Comparison of ENCODE assay signal across 8 cellular contexts in the genomic region with DNA sequence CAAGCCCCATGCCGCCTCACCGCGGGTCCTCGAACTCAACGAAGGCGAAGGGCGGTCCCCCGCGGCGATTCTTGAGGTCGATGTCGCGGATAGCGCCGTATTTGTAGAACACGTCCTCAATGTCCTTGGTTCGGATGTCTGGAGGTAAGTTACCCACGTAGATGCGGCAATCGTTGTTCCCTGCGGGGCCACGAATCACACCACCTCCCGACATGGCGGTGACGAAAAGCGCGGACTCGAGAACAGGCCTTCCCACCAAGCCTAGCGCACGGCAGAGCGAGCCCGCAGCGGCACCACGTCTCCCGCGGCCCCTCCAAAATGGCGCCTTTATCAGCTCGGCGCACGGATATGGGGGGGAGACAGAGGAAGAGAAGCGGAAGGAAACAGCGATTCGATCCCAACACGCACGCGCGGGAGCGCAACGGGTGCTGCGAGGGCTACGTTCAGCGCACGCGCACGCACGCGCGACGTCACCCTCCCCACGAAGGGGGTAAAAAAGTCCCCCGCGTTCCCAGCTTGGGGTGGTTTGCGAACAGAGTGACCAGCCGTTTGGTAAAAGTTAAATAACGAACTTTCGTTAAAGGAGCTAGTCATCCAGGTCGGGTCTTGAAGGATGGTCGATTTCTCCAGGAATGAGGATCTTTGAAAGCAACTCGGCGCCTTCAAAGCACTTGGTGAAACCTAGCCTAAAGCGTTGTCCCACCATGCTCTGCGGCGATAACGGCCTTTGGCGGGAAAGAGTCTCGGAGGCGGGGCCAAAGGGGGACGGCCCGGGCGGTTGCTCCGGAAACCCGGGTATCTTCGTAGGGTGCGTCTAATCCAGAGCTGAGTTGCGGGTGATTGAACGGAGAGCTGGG.
A peak's percentile ranks its signal among the peaks of the same experiment; 100 is the strongest.
DNase-seq lines count a peak whose midpoint lies in the region; FAIRE-seq and TF ChIP-seq lines count a peak whose summit lies in the region.

A gene with protein sequence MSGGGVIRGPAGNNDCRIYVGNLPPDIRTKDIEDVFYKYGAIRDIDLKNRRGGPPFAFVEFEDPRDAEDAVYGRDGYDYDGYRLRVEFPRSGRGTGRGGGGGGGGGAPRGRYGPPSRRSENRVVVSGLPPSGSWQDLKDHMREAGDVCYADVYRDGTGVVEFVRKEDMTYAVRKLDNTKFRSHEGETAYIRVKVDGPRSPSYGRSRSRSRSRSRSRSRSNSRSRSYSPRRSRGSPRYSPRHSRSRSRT (minus strand): TSS at position 323 of the 857 bp plus-strand sequence. CDS start 109 bp downstream, at position 214.

- H3K9me3 Mint-ChIP-seq in nephron = no peaks in the 10 kb centered on the region
- H3K9me3 Mint-ChIP-seq in stimulated activated naive CD8-positive, alpha-beta T cell treated with anti-CD3 and anti-CD28 coated beads, Interleukin-15, Interleukin-2, amounts not matched to agents 100 ng/mL and 50 ng/mL, for 24 hours = no peaks in the 10 kb centered on the region

- peaks cover 66% of the 10 kb centered on the region for H3K79me2 ChIP-seq in Loucy (ENCODE audit: insufficient read depth, low read length)

- H3K27ac Mint-ChIP-seq in nephron = peak within 1 kb of the TSS; percentile 99 to 100 (median 99)
- H3K27ac Mint-ChIP-seq in stimulated activated naive CD8-positive, alpha-beta T cell treated with anti-CD3 and anti-CD28 coated beads, Interleukin-15, Interleukin-2, amounts not matched to agents 100 ng/mL and 50 ng/mL, for 24 hours = peak within 1 kb of the TSS; percentile 100

- peak within 1 kb of the TSS; percentile 98 for H3K4me2 ChIP-seq in Loucy (ENCODE audit: low read depth, low read length, poor library complexity, severe bottlenecking)

- H3K27me3 ChIP-seq in Loucy (ENCODE audit: insufficient read depth, low read length, poor library complexity, severe bottlenecking) = peaks cover 6% of the 10 kb centered on the region

- H3K27me3 Mint-ChIP-seq in nephron (ENCODE audit: low read depth) = no peaks in the 10 kb centered on the region
- H3K27me3 Mint-ChIP-seq in stimulated activated naive CD8-positive, alpha-beta T cell treated with anti-CD3 and anti-CD28 coated beads, Interleukin-15, Interleukin-2, amounts not matched to agents 100 ng/mL and 50 ng/mL, for 24 hours = no peaks in the 10 kb centered on the region

- peaks cover 53% of the 10 kb centered on the region for H3K4me1 Mint-ChIP-seq in nephron
- H3K4me1 Mint-ChIP-seq in stimulated activated naive CD8-positive, alpha-beta T cell treated with anti-CD3 and anti-CD28 coated beads, Interleukin-15, Interleukin-2, amounts not matched to agents 100 ng/mL and 50 ng/mL, for 24 hours (ENCODE audit: low read depth) = peaks cover 64% of the 10 kb centered on the region

- H3K4me3 ChIP-seq in Loucy (ENCODE audit: low read length, poor library complexity, severe bottlenecking) = peak within 1 kb of the TSS; percentile 89
- peak within 1 kb of the TSS; percentile 88 for H3K4me3 ChIP-seq in fibroblast of pulmonary artery (replicated peaks; ENCODE audit: low read depth, low read length)

- no peak for TF ChIP-seq CTCF in Loucy (conservative IDR thresholded peaks at IDR 0.05; ENCODE audit: low read length)
- no peak for TF ChIP-seq CTCF in fibroblast of pulmonary artery (IDR thresholded peaks at IDR 0.05; ENCODE audit: low read length, missing control alignments)
- no peak for TF ChIP-seq CTCF in nephron (IDR thresholded peaks at IDR 0.05; ENCODE audit: unreplicated experiment in 3 of 3)

- DNase-seq in EL (peak; percentile 98), H54 (ENCODE audit: insufficient read length, low spot score) (peak; percentile 94), fibroblast of pulmonary artery (ENCODE audit: low read depth) (peak; percentile 99)
- DNase-seq in activated T-helper 9 cell treated with anti-CD3 and anti-CD28 coated beads, Interleukin-2, amount 50 U/mL, for 16 hours (ENCODE audit: low read depth) = peak; percentile 97

- peaks cover 51% of the 10 kb centered on the region for H3K36me3 Mint-ChIP-seq in nephron (ENCODE audit: low read depth)
- peaks cover 78% of the 10 kb centered on the region for H3K36me3 Mint-ChIP-seq in stimulated activated naive CD8-positive, alpha-beta T cell treated with anti-CD3 and anti-CD28 coated beads, Interleukin-15, Interleukin-2, amounts not matched to agents 100 ng/mL and 50 ng/mL, for 24 hours (ENCODE audit: low read depth)

- peak within 1 kb of the TSS; percentile 99 to 100 (median 100) for H3K4me3 Mint-ChIP-seq in nephron
- peak within 1 kb of the TSS; percentile 84 for H3K4me3 Mint-ChIP-seq in stimulated activated naive CD8-positive, alpha-beta T cell treated with anti-CD3 and anti-CD28 coated beads, Interleukin-15, Interleukin-2, amounts not matched to agents 100 ng/mL and 50 ng/mL, for 24 hours

- H3K36me3 ChIP-seq in Loucy (ENCODE audit: insufficient read depth, low read length) = peaks cover 40% of the 10 kb centered on the region

- peaks cover 48% of the 10 kb centered on the region for H4K20me1 ChIP-seq in Loucy (ENCODE audit: insufficient read depth, low read length, poor library complexity, severe bottlenecking)

- FAIRE-seq in H54 (lab: Jason Lieb, UNC) = peak; percentile 83

- peak within 1 kb of the TSS; percentile 77 for H2AFZ ChIP-seq in Loucy (ENCODE audit: low read length)

- H3K4me1 ChIP-seq in Loucy (ENCODE audit: insufficient read depth, low read length, poor library complexity, severe bottlenecking) = peaks cover 44% of the 10 kb centered on the region

- H3K9me2 ChIP-seq in Loucy (replicated peaks; ENCODE audit: low read depth, low read length) = no peaks in the 10 kb centered on the region

- H3K9ac ChIP-seq in Loucy (ENCODE audit: low read depth, low read length, poor library complexity, severe bottlenecking) = peak within 1 kb of the TSS; percentile 100

- H3K9me3 ChIP-seq in Loucy (ENCODE audit: insufficient read depth, low read depth, low read length) = no peaks in the 10 kb centered on the region

- no peaks in the 10 kb centered on the region for H3F3A ChIP-seq in Loucy (ENCODE audit: low read depth)

- TF ChIP-seq POLR2A in H54 (IDR thresholded peaks at IDR 0.05; ENCODE audit: low read depth, low read length) (peak; percentile 98), Raji (IDR thresholded peaks at IDR 0.05; ENCODE audit: insufficient read depth, low read depth, low read length) (peak; percentile 81)

Comparison
In these comparisons a context has a peak if more than half of its experiments do, and no peak if none do; other contexts are left out.
1. Peak in every context shown above with its lines: DNase-seq and H3K4me3 ChIP-seq.